28 cellular contexts compared by ENCODE assay signal in the genomic region with DNA sequence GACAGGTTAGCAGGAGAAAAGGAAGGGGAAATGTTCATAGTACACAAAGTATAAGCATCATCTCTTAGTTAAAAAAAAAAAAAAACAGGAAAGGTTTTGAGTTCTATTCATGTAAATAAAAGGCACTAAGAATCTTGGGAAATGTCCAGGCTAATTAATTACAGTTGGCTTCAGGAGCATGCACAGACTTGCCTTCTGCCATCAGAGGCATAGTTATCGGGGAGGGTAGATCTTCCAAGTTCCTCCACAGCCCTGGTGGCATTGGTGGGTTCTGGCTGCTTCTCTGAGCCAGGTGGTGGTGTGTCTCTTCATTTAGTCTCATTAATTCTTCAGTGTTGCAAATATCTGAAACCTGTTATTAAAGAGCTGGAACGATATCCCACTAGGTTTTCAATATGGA.
A peak's percentile ranks its signal among the peaks of the same experiment; 100 is the strongest.
DNase-seq lines count a peak whose midpoint lies in the region; ATAC-seq and TF ChIP-seq lines count a peak whose summit lies in the region.
"Had no signal": no experiment of that assay in that cellular context is flagged by ENCODE, and none has a peak within 500 bp of the region (broad histone marks: within the 10 kb centered on the region; RNA-seq: fewer than 3 reads in every experiment).

No MANE protein-coding gene starts in this region.

- no peak for ATAC-seq in GM18858 (IDR thresholded peaks at IDR 0.05; ENCODE audit: unreplicated experiment)
- ATAC-seq: foreskin keratinocyte; HCT116; K562; left lung; naive thymus-derived CD4-positive, alpha-beta T cell; Panc1; psoas muscle had no signal

- DNase-seq in G401 (ENCODE audit: low spot score) (peak; percentile 89), NCI-H1694 treated with DMSO at 0.1 percent for 48 hours (lab: John Stamatoyannopoulos, UW) (peak; percentile 61), esophagus muscularis mucosa (ENCODE audit: extremely low spot score) (no peak), sigmoid colon (no peak), NCI-H345 (lab: John Stamatoyannopoulos, UW) (no peak), NCI-H2029 treated with DMSO at 0.1 percent for 48 hours (lab: John Stamatoyannopoulos, UW) (no peak)
- DNase-seq: activated CD4-positive, alpha-beta T cell treated with anti-CD3 and anti-CD28 coated beads, Interleukin-2, amount 10 ng/mL, durations not matched to agents 24 days and 14 days; activated T-cell treated with anti-CD3 and anti-CD28 coated beads, Interleukin-2, amount 50 U/mL, for 24 hours; DND-41; effector CD8-positive, alpha-beta T cell; foreskin keratinocyte; left lung; MG63; naive thymus-derived CD4-positive, alpha-beta T cell; NCI-H1436; NCI-H2171; NCI-H524 treated with DMSO at 0.1 percent for 48 hours; nucleus accumbens; psoas muscle; SW 1271; T1000 had no signal

- TF ChIP-seq EP300 in esophagus muscularis mucosa (IDR thresholded peaks at IDR 0.05): no peak
- TF ChIP-seq EP300 in sigmoid colon (IDR thresholded peaks at IDR 0.05): no peak

- intact Hi-C loops in esophagus muscularis mucosa (cut with DNase I) (no loop called here), sigmoid colon (cut with DNase I) (no loop called here)

- H3K36me3 ChIP-seq in esophagus muscularis mucosa (no peaks in the 10 kb centered on the region), sigmoid colon (no peaks in the 10 kb centered on the region)
- H3K36me3 ChIP-seq: BLaER1 treated with 17β-estradiol and CSF1 and Interleukin-3, amounts not matched to agents 10 nM and 100 nM; left lung; MG63; tibial nerve had no signal

- TF ChIP-seq POLR2A in esophagus muscularis mucosa (IDR thresholded peaks at IDR 0.05; ENCODE audit: low read depth) (no peak), sigmoid colon (IDR thresholded peaks at IDR 0.05) (no peak)

- in situ Hi-C loops in G401 (cut with HindIII; ENCODE audit: low sequenced_read_pairs): no loop called here

- no peak for TF ChIP-seq CTCF in esophagus muscularis mucosa (IDR thresholded peaks at IDR 0.05)
- TF ChIP-seq CTCF in sigmoid colon (IDR thresholded peaks at IDR 0.05): no peak

- peak overlapping the region; percentile 81 to 91 (median 86) for H3K27ac ChIP-seq in esophagus muscularis mucosa (replicated peaks in 1 of 4)
- peak overlapping the region; percentile 73 to 90 (median 86) for H3K27ac ChIP-seq in sigmoid colon
- H3K27ac ChIP-seq: BLaER1 treated with 17β-estradiol and CSF1 and Interleukin-3, amounts not matched to agents 10 nM and 100 nM; foreskin keratinocyte; hepatocyte; left lung; psoas muscle; tibial nerve had no signal

- H3K9me3 ChIP-seq in esophagus muscularis mucosa (no peaks in the 10 kb centered on the region), sigmoid colon (no peaks in the 10 kb centered on the region)
- H3K9me3 ChIP-seq: BLaER1 treated with 17β-estradiol and CSF1 and Interleukin-3, amounts not matched to agents 10 nM and 100 nM; left lung; MG63; psoas muscle; tibial nerve had no signal

- WGBS in esophagus muscularis mucosa: 51% methylated on average over 2 of the region's 2 CpGs
- 86 to 88% methylated on average over 2 of the region's 2 CpGs for whole genome bisulfite sequencing in sigmoid colon, 2 donors

- H3K27me3 ChIP-seq in esophagus muscularis mucosa (no peaks in the 10 kb centered on the region), sigmoid colon (no peaks in the 10 kb centered on the region)
- H3K27me3 ChIP-seq: BLaER1 treated with 17β-estradiol and CSF1 and Interleukin-3, amounts not matched to agents 10 nM and 100 nM; foreskin keratinocyte; hepatocyte; left lung; MG63; tibial nerve had no signal

- H3K4me3 ChIP-seq in esophagus muscularis mucosa: no peak overlapping the region
- no peak overlapping the region for H3K4me3 ChIP-seq in sigmoid colon
- H3K4me3 ChIP-seq: BLaER1 treated with 17β-estradiol and CSF1 and Interleukin-3, amounts not matched to agents 10 nM and 100 nM; hepatocyte; K562; left lung; MG63; psoas muscle; tibial nerve had no signal

- H3K4me1 ChIP-seq in esophagus muscularis mucosa (peaks cover 34 to 94% (median 92%) of the 10 kb centered on the region in 4 donors), sigmoid colon (peaks cover 0 to 91% (median 72%) of the 10 kb centered on the region in 4 donors)
- H3K4me1 ChIP-seq: foreskin keratinocyte, left lung, psoas muscle, tibial nerve had no signal

Comparison
In these comparisons a context has a peak if more than half of its experiments do, and no peak if none do; other contexts are left out.
1. DNase-seq: peak in G401 (single experiment) and NCI-H1694 treated with DMSO at 0.1 percent for 48 hours (single experiment); none in esophagus muscularis mucosa (single experiment), sigmoid colon (single experiment), NCI-H345 (single experiment) and NCI-H2029 treated with DMSO at 0.1 percent for 48 hours (single experiment).